In the genomic region with DNA sequence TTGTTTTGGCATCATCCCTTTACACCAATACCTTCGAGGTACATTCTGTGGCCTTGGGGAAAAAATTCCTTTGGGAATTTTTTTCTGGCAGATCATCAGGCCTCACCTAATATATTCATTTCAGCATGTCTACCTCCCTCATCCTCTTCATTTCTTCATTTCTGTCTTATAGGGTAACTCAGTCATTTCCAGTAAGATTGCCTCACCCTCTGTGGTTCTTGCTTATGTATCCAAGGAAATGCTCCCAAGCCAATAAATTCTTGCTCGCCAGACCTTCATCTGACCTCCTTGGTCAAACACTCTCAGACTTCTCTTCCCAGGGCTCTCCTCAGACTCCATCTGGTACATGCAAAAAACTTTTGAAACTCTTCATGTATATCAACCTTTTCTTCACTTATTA, we compare ENCODE assay signal across 22 cellular contexts.
A peak's percentile ranks its signal among the peaks of the same experiment; 100 is the strongest.
DNase-seq lines count a peak whose midpoint lies in the region; ATAC-seq and TF ChIP-seq lines count a peak whose summit lies in the region.
"Had no signal": no experiment of that assay in that cellular context is flagged by ENCODE, and none has a peak within 500 bp of the region (broad histone marks: within the 10 kb centered on the region; RNA-seq: fewer than 3 reads in every experiment).

No MANE protein-coding gene starts in this region.

- H3K36me3 ChIP-seq in mammary epithelial cell (ENCODE audit: insufficient read depth, low read length) (no peaks in the 10 kb centered on the region), left lung (no peaks in the 10 kb centered on the region)
- H3K36me3 ChIP-seq: upper lobe of right lung had no signal

- DNase-seq in AG08395 (ENCODE audit: low spot score) (peak; percentile 64), HFFc6 (peak; percentile 84), mammary epithelial cell (peak; percentile 43), left lung (no peak), globus pallidus (ENCODE audit: low spot score) (no peak), HEK293T (ENCODE audit: extremely low spot score) (no peak), SIG-M5 (lab: John Stamatoyannopoulos, UW) (no peak), NCI-H2029 treated with DMSO at 0.1 percent for 48 hours (lab: John Stamatoyannopoulos, UW) (no peak)
- DNase-seq: activated CD4-positive, alpha-beta T cell treated with anti-CD3 and anti-CD28 coated beads for 48 hours; activated CD8-positive, alpha-beta memory T cell treated with anti-CD3 and anti-CD28 coated beads, Interleukin-2, amount 50 U/mL, for 4 hours; activated gamma-delta T cell; AML-193; GF-D8; hypothalamus; NCI-H2107; NCI-H526 treated with DMSO at 0.1 percent for 48 hours; stimulated activated naive CD8-positive, alpha-beta T cell treated with anti-CD3 and anti-CD28 coated beads, Interleukin-15, Interleukin-2, amounts not matched to agents 100 U/mL and 50 U/mL, for 24 hours; T1000; upper lobe of right lung had no signal

- no peaks in the 10 kb centered on the region; the same call in none of the 2 replicates for H3K27me3 Mint-ChIP-seq in HFFc6 (ENCODE audit: insufficient read depth)
- H3K27me3 Mint-ChIP-seq: dendritic cell treated with granulocyte-macrophage colony-stimulating factor and Interleukin-4, amounts not matched to agents 40 ng/mL and 50 ng/mL, for 4 days had no signal

- peak; percentile 53 for ATAC-seq in left lung
- ATAC-seq: stimulated activated naive CD8-positive, alpha-beta T cell treated with anti-CD3 and anti-CD28 coated beads, Interleukin-15, Interleukin-2, amounts not matched to agents 100 U/mL and 50 U/mL, for 24 hours; upper lobe of right lung had no signal

- no peak overlapping the region for H3K27ac ChIP-seq in mammary epithelial cell (ENCODE audit: insufficient read depth, low read depth, low read length)
- no peak overlapping the region for H3K27ac ChIP-seq in left lung
- H3K27ac ChIP-seq: epithelial cell of prostate, upper lobe of right lung had no signal

- peak overlapping the region; percentile 90 for H3K27ac Mint-ChIP-seq in HFFc6
- H3K27ac Mint-ChIP-seq: dendritic cell treated with granulocyte-macrophage colony-stimulating factor and Interleukin-4, amounts not matched to agents 40 ng/mL and 50 ng/mL, for 4 days had no signal

- peaks cover 21% of the 10 kb centered on the region for H3K36me3 Mint-ChIP-seq in HFFc6 (ENCODE audit: low read depth)

- CTCF ChIA-PET in mammary epithelial cell (lab: Charles Lee; ENCODE audit: low non-redundant PET), result no interaction called here
- CTCF ChIA-PET in HEK293T (lab: Yijun Ruan, JAX), result no interaction called here

- intact Hi-C loops in mammary epithelial cell (cut with micrococcal nuclease) (no loop called here), left lung (cut with DNase I) (no loop called here)

- no peaks in the 10 kb centered on the region for H3K27me3 ChIP-seq in mammary epithelial cell (ENCODE audit: insufficient read depth, low read length)
- H3K27me3 ChIP-seq in left lung, result no peaks in the 10 kb centered on the region
- H3K27me3 ChIP-seq: upper lobe of right lung had no signal

- in situ Hi-C loops in mammary epithelial cell (cut with MboI; ENCODE audit: low sequenced_read_pairs in 2 of 2), result no loop called here

- BruUV-seq in mammary epithelial cell (replicated peaks; lab: Mats Ljungman, UMichigan), result no TSS peak

- H3K4me3 ChIP-seq in mammary epithelial cell (replicated peaks in 1 of 3; ENCODE audit: insufficient read depth in 1 of 3, low read depth in 2 of 3, low read length in 3 of 3) (no peak overlapping the region), left lung (no peak overlapping the region)
- H3K4me3 ChIP-seq: upper lobe of right lung had no signal

- H3K4me1 ChIP-seq in mammary epithelial cell (ENCODE audit: insufficient read depth, low read length), result peaks cover 18% of the 10 kb centered on the region
- no peaks in the 10 kb centered on the region for H3K4me1 ChIP-seq in left lung
- H3K4me1 ChIP-seq: upper lobe of right lung had no signal

- H3K4me3 Mint-ChIP-seq in HFFc6, result peak overlapping the region; percentile 50
- H3K4me3 Mint-ChIP-seq: dendritic cell treated with granulocyte-macrophage colony-stimulating factor and Interleukin-4, amounts not matched to agents 40 ng/mL and 50 ng/mL, for 4 days; neural crest cell had no signal

- H3K9me3 ChIP-seq in mammary epithelial cell (replicated peaks; ENCODE audit: insufficient read depth, low read length) (no peaks in the 10 kb centered on the region), left lung (no peaks in the 10 kb centered on the region)
- H3K9me3 ChIP-seq: upper lobe of right lung had no signal

- dilution Hi-C loops in mammary epithelial cell (cut with HindIII; ENCODE audit: low sequenced_read_pairs), result no loop called here

- POLR2A ChIA-PET in HEK293T (lab: Yijun Ruan, JAX), result no interaction called here

- WGBS in mammary epithelial cell (ENCODE audit: low coverage, missing lambda C conversion rate), result 44% methylated on average over 2 of the region's 2 CpGs

- peaks cover 53% of the 10 kb centered on the region for H3K4me1 Mint-ChIP-seq in HFFc6 (ENCODE audit: low read depth)
- H3K4me1 Mint-ChIP-seq: neural crest cell had no signal

- H4K20me1 ChIP-seq in mammary epithelial cell (ENCODE audit: insufficient read depth, low read length), result no peaks in the 10 kb centered on the region

- no peak overlapping the region for H2AFZ ChIP-seq in mammary epithelial cell (ENCODE audit: low read depth, low read length)

- H3K79me2 ChIP-seq in mammary epithelial cell (ENCODE audit: insufficient read depth, low read length), result no peaks in the 10 kb centered on the region

- peaks cover 3% of the 10 kb centered on the region; the same call in 1 of the 2 replicates for H3K9me3 Mint-ChIP-seq in HFFc6

- no peak for TF ChIP-seq CTCF in HFFc6 (IDR thresholded peaks at IDR 0.05)
- TF ChIP-seq CTCF in mammary epithelial cell (conservative IDR thresholded peaks at IDR 0.05 in 1 of 2, IDR thresholded peaks at IDR 0.05 in 1 of 2; ENCODE audit: extremely low read depth in 1 of 2, insufficient read depth in 1 of 2, low read depth in 1 of 2, low read length in 2 of 2), result no peak
- TF ChIP-seq CTCF in left lung (IDR thresholded peaks at IDR 0.05), result no peak

- H3K9ac ChIP-seq in mammary epithelial cell (ENCODE audit: insufficient read depth, low read length), result no peak overlapping the region

- H3K4me2 ChIP-seq in mammary epithelial cell (ENCODE audit: insufficient read depth, low read depth, low read length), result no peak overlapping the region

TF ChIP-seq in HEK293T, 16 proteins besides CTCF, POLR2A, EP300 and RAD21:
- no peak for TF ChIP-seq ZNF384 (IDR thresholded peaks at IDR 0.05)
- TF ChIP-seq CTBP1 (IDR thresholded peaks at IDR 0.05; ENCODE audit: borderline replicate concordance), result no peak
- TF ChIP-seq FOXM1 (IDR thresholded peaks at IDR 0.05; ENCODE audit: borderline replicate concordance), result no peak
- TF ChIP-seq NFRKB (IDR thresholded peaks at IDR 0.05), result no peak
- no peak for TF ChIP-seq TARDBP (IDR thresholded peaks at IDR 0.05)
- no peak for TF ChIP-seq SP1 (IDR thresholded peaks at IDR 0.05)
- no peak for TF ChIP-seq L3MBTL2 (conservative IDR thresholded peaks at IDR 0.05)
- no peak for TF ChIP-seq BHLHE40 (IDR thresholded peaks at IDR 0.05; ENCODE audit: borderline replicate concordance)
- TF ChIP-seq FOXK2 (IDR thresholded peaks at IDR 0.05), result no peak
- no peak for TF ChIP-seq SUZ12 (IDR thresholded peaks at IDR 0.05)
- TF ChIP-seq, protein P1, sequence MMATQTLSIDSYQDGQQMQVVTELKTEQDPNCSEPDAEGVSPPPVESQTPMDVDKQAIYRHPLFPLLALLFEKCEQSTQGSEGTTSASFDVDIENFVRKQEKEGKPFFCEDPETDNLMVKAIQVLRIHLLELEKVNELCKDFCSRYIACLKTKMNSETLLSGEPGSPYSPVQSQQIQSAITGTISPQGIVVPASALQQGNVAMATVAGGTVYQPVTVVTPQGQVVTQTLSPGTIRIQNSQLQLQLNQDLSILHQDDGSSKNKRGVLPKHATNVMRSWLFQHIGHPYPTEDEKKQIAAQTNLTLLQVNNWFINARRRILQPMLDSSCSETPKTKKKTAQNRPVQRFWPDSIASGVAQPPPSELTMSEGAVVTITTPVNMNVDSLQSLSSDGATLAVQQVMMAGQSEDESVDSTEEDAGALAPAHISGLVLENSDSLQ (IDR thresholded peaks at IDR 0.05), result no peak
- TF ChIP-seq ARNT (IDR thresholded peaks at IDR 0.05), result no peak
- TF ChIP-seq LEF1 (IDR thresholded peaks at IDR 0.05; ENCODE audit: borderline replicate concordance), result no peak
- no peak for TF ChIP-seq ELF4 (IDR thresholded peaks at IDR 0.05)
- no peak for TF ChIP-seq HDGF (IDR thresholded peaks at IDR 0.05; ENCODE audit: borderline replicate concordance)
- TF ChIP-seq FOXA1 (IDR thresholded peaks at IDR 0.05), result no peak

Comparison
In these comparisons a context has a peak if more than half of its experiments do, and no peak if none do; other contexts are left out.
1. DNase-seq: peak in AG08395 (single experiment), HFFc6 (single experiment) and mammary epithelial cell (single experiment); none in left lung (0 of 2), globus pallidus (single experiment), HEK293T (single experiment), SIG-M5 (single experiment) and NCI-H2029 treated with DMSO at 0.1 percent for 48 hours (single experiment).